Comparison of ENCODE assay signal across 18 cellular contexts in genomic region chr2:42937171-42937875, GRCh38.
DNase-seq lines count a peak whose midpoint lies in the region; ATAC-seq, FAIRE-seq and TF ChIP-seq lines count a peak whose summit lies in the region.
"Had no signal": no experiment of that assay in that cellular context is flagged by ENCODE, and none has a peak within 500 bp of the region (broad histone marks: within the 10 kb centered on the region; RNA-seq: fewer than 3 reads in every experiment).

No MANE protein-coding gene starts in this region.

- H3K27me3 Mint-ChIP-seq in effector memory CD8-positive, alpha-beta T cell: peaks cover 0 to 9% of the 10 kb centered on the region in 2 donors
- H3K27me3 Mint-ChIP-seq in activated naive CD4-positive, alpha-beta T cell treated with anti-CD3 and anti-CD28 coated beads, Interleukin-2, amount 10 ng/mL, durations not matched to agents 7 days and 5 days: peaks cover 31% of the 10 kb centered on the region
- H3K27me3 Mint-ChIP-seq: T-cell had no signal

- H3K36me3 ChIP-seq in K562 (ENCODE audit: control insufficient read depth, insufficient read depth, low read length) (no peaks in the 10 kb centered on the region), spleen (no peaks in the 10 kb centered on the region)
- H3K36me3 ChIP-seq: BE2C had no signal

- CTCF ChIA-PET in K562 (lab: Yijun Ruan, JAX; ENCODE audit: low intra/inter-chr PET ratio): no interaction called here
- CTCF ChIA-PET in activated naive CD4-positive, alpha-beta T cell treated with anti-CD3 and anti-CD28 coated beads, Interleukin-2, amount 10 ng/mL, durations not matched to agents 7 days and 5 days (lab: Charles Lee): no interaction called here

- TF ChIP-seq EP300 in K562 (IDR thresholded peaks at IDR 0.05; ENCODE audit: low read length): no peak

- H3K4me2 ChIP-seq in K562 (ENCODE audit: insufficient read depth, low read length): no peak overlapping the region
- H3K4me2 ChIP-seq: KMS-11 had no signal

- no peaks in the 10 kb centered on the region for H3K36me3 Mint-ChIP-seq in effector memory CD8-positive, alpha-beta T cell (ENCODE audit: insufficient read depth)
- no peaks in the 10 kb centered on the region for H3K36me3 Mint-ChIP-seq in activated naive CD4-positive, alpha-beta T cell treated with anti-CD3 and anti-CD28 coated beads, Interleukin-2, amount 10 ng/mL, durations not matched to agents 7 days and 5 days
- H3K36me3 Mint-ChIP-seq: activated CD8-positive, alpha-beta memory T cell treated with anti-CD3 and anti-CD28 coated beads, Interleukin-2, amount 10 ng/mL, durations not matched to agents 7 days and 5 days; stimulated activated memory B cell treated with anti-CD40 and anti-IgM and Interleukin-4, amounts not matched to agents 10 μg/mL and 1 μg/mL and 100 μg/mL, for 72 hours; T-cell had no signal

- H3K27ac Mint-ChIP-seq in effector memory CD8-positive, alpha-beta T cell: no peak overlapping the region
- H3K27ac Mint-ChIP-seq in activated naive CD4-positive, alpha-beta T cell treated with anti-CD3 and anti-CD28 coated beads, Interleukin-2, amount 10 ng/mL, durations not matched to agents 7 days and 5 days: no peak overlapping the region
- H3K27ac Mint-ChIP-seq: activated CD8-positive, alpha-beta memory T cell treated with anti-CD3 and anti-CD28 coated beads, Interleukin-2, amount 10 ng/mL, durations not matched to agents 7 days and 5 days; activated naive CD4-positive, alpha-beta T cell treated with anti-CD3 and anti-CD28 coated beads for 36 hours; stimulated activated memory B cell treated with anti-CD40 and anti-IgM and Interleukin-4, amounts not matched to agents 10 μg/mL and 1 μg/mL and 100 μg/mL, for 72 hours; T-cell had no signal

- peak; percentile 17; the same call in 1 of the 3 replicates for ATAC-seq in K562
- ATAC-seq in left ventricle myocardium superior: no peak
- ATAC-seq in effector memory CD8-positive, alpha-beta T cell (replicated peaks): no peak
- no peak for ATAC-seq in HG03442 (IDR thresholded peaks at IDR 0.05; ENCODE audit: unreplicated experiment)
- ATAC-seq: activated CD8-positive, alpha-beta memory T cell treated with anti-CD3 and anti-CD28 coated beads, Interleukin-2, amount 10 ng/mL, durations not matched to agents 7 days and 5 days; stimulated activated memory B cell treated with anti-CD40 and anti-IgM and Interleukin-4, amounts not matched to agents 10 μg/mL and 1 μg/mL and 100 μg/mL, for 72 hours; T-cell had no signal

- peaks cover 11 to 38% of the 10 kb centered on the region in 2 experiments for H3K4me1 ChIP-seq in K562 (replicated peaks in 1 of 2; ENCODE audit: control insufficient read depth in 2 of 2, insufficient read depth in 2 of 2, low read length in 2 of 2)
- H3K4me1 ChIP-seq in spleen: peaks cover 0 to 63% (median 22%) of the 10 kb centered on the region in 6 donors
- H3K4me1 ChIP-seq: BE2C had no signal

- TF ChIP-seq POLR2A in K562 (conservative IDR thresholded peaks at IDR 0.05) (no peak), spleen (IDR thresholded peaks at IDR 0.05) (no peak)

- DNase-seq in M059J (ENCODE audit: low read depth) (peak; percentile 57), K562 (ENCODE audit: extremely low read depth in 1 of 4, low spot score in 3 of 4) (no peak), left ventricle myocardium superior (peak; percentile 46), spleen (peak; percentile 79)
- DNase-seq in effector memory CD8-positive, alpha-beta T cell: no peak
- no peak for DNase-seq in activated naive CD4-positive, alpha-beta T cell treated with anti-CD3 and anti-CD28 coated beads, Interleukin-2, amount 10 ng/mL, durations not matched to agents 7 days and 5 days
- DNase-seq: activated CD4-positive, CD25-positive, alpha-beta regulatory T cell treated with anti-CD3 and anti-CD28 coated beads, Interleukin-2, amount 50 U/mL, for 72 hours; activated CD8-positive, alpha-beta memory T cell treated with anti-CD3 and anti-CD28 coated beads, Interleukin-2, amount 10 ng/mL, durations not matched to agents 7 days and 5 days; activated naive CD4-positive, alpha-beta T cell treated with anti-CD3 and anti-CD28 coated beads for 36 hours; BE2C; DMS153; H9; NCI-H1436 treated with DMSO at 0.1 percent for 48 hours; T-cell had no signal

- TF ChIP-seq CTCF in K562 (IDR thresholded peaks at IDR 0.05 in 2 of 3, conservative IDR thresholded peaks at IDR 0.05 in 1 of 3; ENCODE audit: insufficient read depth in 2 of 3, low read depth in 1 of 3, low read length in 3 of 3): no peak
- no peak for TF ChIP-seq CTCF in spleen (IDR thresholded peaks at IDR 0.05 in 8 of 11, conservative IDR thresholded peaks at IDR 0.05 in 3 of 11)

- H3K27me3 ChIP-seq in K562 (ENCODE audit: control insufficient read depth in 2 of 2, insufficient read depth in 2 of 2, low read length in 2 of 2) (no peaks in the 10 kb centered on the region), spleen (replicated peaks in 1 of 7) (no peaks in the 10 kb centered on the region)
- H3K27me3 ChIP-seq: BE2C had no signal

- intact Hi-C loops in K562 (cut with micrococcal nuclease) (no loop called here), left ventricle myocardium superior (cut with micrococcal nuclease) (no loop called here), spleen (cut with DNase I; ENCODE audit: low total_unique reads) (loop anchor here (10.0 kb wide), 1 partner anchor 63 kb away; no protein-coding TSS in a partner anchor)

- no peak overlapping the region for H3K4me3 Mint-ChIP-seq in effector memory CD8-positive, alpha-beta T cell
- H3K4me3 Mint-ChIP-seq in activated naive CD4-positive, alpha-beta T cell treated with anti-CD3 and anti-CD28 coated beads, Interleukin-2, amount 10 ng/mL, durations not matched to agents 7 days and 5 days: no peak overlapping the region
- H3K4me3 Mint-ChIP-seq: activated CD8-positive, alpha-beta memory T cell treated with anti-CD3 and anti-CD28 coated beads, Interleukin-2, amount 10 ng/mL, durations not matched to agents 7 days and 5 days; activated naive CD4-positive, alpha-beta T cell treated with anti-CD3 and anti-CD28 coated beads for 36 hours; H9; stimulated activated memory B cell treated with anti-CD40 and anti-IgM and Interleukin-4, amounts not matched to agents 10 μg/mL and 1 μg/mL and 100 μg/mL, for 72 hours; T-cell had no signal

- in situ Hi-C loops in K562 (cut with MboI): no loop called here

- TF ChIP-seq RAD21 in K562 (CRISPR knock-in tag; conservative IDR thresholded peaks at IDR 0.05 in 1 of 2, IDR thresholded peaks at IDR 0.05 in 1 of 2): no peak

- no peaks in the 10 kb centered on the region for H3K9me3 ChIP-seq in K562 (replicated peaks; ENCODE audit: control insufficient read depth, insufficient read depth, low read depth, low read length)
- H3K9me3 ChIP-seq in spleen: no peaks in the 10 kb centered on the region
- H3K9me3 ChIP-seq: BE2C had no signal

- no peak for FAIRE-seq in K562 (lab: Jason Lieb, UNC)
- FAIRE-seq: frontal cortex had no signal

- BruUV-seq in K562 (replicated peaks; lab: Mats Ljungman, UMichigan): no TSS peak

- WGBS in K562 (ENCODE audit: insufficient coverage, low coverage, missing lambda C conversion rate): 81% methylated on average over 12 of the region's 16 CpGs
- 59 to 75% (median 63%) methylated on average over 10 to 16 of the region's 16 CpGs for WGBS in spleen, 5 donors

- peaks cover 0 to 6% of the 10 kb centered on the region in 2 donors for H3K4me1 Mint-ChIP-seq in effector memory CD8-positive, alpha-beta T cell (ENCODE audit: low read depth in 2 of 2)
- no peaks in the 10 kb centered on the region for H3K4me1 Mint-ChIP-seq in activated naive CD4-positive, alpha-beta T cell treated with anti-CD3 and anti-CD28 coated beads, Interleukin-2, amount 10 ng/mL, durations not matched to agents 7 days and 5 days
- H3K4me1 Mint-ChIP-seq: T-cell had no signal

- no peak overlapping the region for H2AFZ ChIP-seq in K562 (ENCODE audit: low read depth, low read length)

- no peak overlapping the region for H3K9ac ChIP-seq in K562 (ENCODE audit: insufficient read depth in 1 of 2, low read depth in 2 of 2, low read length in 2 of 2)
- H3K9ac ChIP-seq: KMS-11 had no signal

- H3K9me1 ChIP-seq in K562 (ENCODE audit: control insufficient read depth, insufficient read depth, low read length): no peaks in the 10 kb centered on the region

- H3K4me3 ChIP-seq in K562 (no peak overlapping the region), spleen (no peak overlapping the region)

- no peak overlapping the region for H3K27ac ChIP-seq in K562 (ENCODE audit: extremely low read depth, low read depth, low read length)
- H3K27ac ChIP-seq in spleen: peak overlapping the region in 6 of 8 donors; percentile 11 to 63 (median 34)
- H3K27ac ChIP-seq: KMS-11 had no signal

- no peaks in the 10 kb centered on the region for H3K9me3 Mint-ChIP-seq in effector memory CD8-positive, alpha-beta T cell
- no peaks in the 10 kb centered on the region for H3K9me3 Mint-ChIP-seq in activated naive CD4-positive, alpha-beta T cell treated with anti-CD3 and anti-CD28 coated beads, Interleukin-2, amount 10 ng/mL, durations not matched to agents 7 days and 5 days
- H3K9me3 Mint-ChIP-seq: activated naive CD4-positive, alpha-beta T cell treated with anti-CD3 and anti-CD28 coated beads for 36 hours; H9; stimulated activated memory B cell treated with anti-CD40 and anti-IgM and Interleukin-4, amounts not matched to agents 10 μg/mL and 1 μg/mL and 100 μg/mL, for 72 hours; T-cell had no signal

- POLR2A ChIA-PET in K562 (lab: Yijun Ruan, JAX): interaction anchor here (0.6 kb wide), 1 partner anchor 17 kb away, joined by 3 read pairs; no protein-coding TSS in a partner anchor

- H4K20me1 ChIP-seq in K562 (replicated peaks; ENCODE audit: control insufficient read depth, insufficient read depth, low read length): no peaks in the 10 kb centered on the region

- no peaks in the 10 kb centered on the region for H3K79me2 ChIP-seq in K562 (ENCODE audit: control insufficient read depth, insufficient read depth, low read length)

TF ChIP-seq in K562, 482 proteins besides CTCF, POLR2A, EP300 and RAD21 (continues in another document):
- TF ChIP-seq OTX1 (CRISPR knock-in tag; IDR thresholded peaks at IDR 0.05): no peak

Comparison
In these comparisons a context has a peak if more than half of its experiments do, and no peak if none do; other contexts are left out.
1. DNase-seq: peak in M059J (single experiment), left ventricle myocardium superior (single experiment) and spleen (single experiment); none in K562 (0 of 4), effector memory CD8-positive, alpha-beta T cell (0 of 3) and activated naive CD4-positive, alpha-beta T cell treated with anti-CD3 and anti-CD28 coated beads, Interleukin-2, amount 10 ng/mL, durations not matched to agents 7 days and 5 days (single experiment).